9 cellular contexts compared by ENCODE assay signal in genomic region chr6:11975353-11975977, GRCh38. TPM values are rescaled to one million over a fixed set of nuclear protein-coding genes. Genes with fewer than 3 reads are reported as not detected.
A peak's percentile ranks its signal among the peaks of the same experiment; 100 is the strongest.
DNase-seq lines count a peak whose midpoint lies in the region; ATAC-seq, FAIRE-seq and TF ChIP-seq lines count a peak whose summit lies in the region.
"Had no signal": no experiment of that assay in that cellular context is flagged by ENCODE, and none has a peak within 500 bp of the region (broad histone marks: within the 10 kb centered on the region; RNA-seq: fewer than 3 reads in every experiment).

No MANE protein-coding gene starts in this region.

- H3K4me3 Mint-ChIP-seq in activated naive CD8-positive, alpha-beta T cell treated with anti-CD3 and anti-CD28 coated beads, Interleukin-2, amount 10 ng/mL, durations not matched to agents 7 days and 5 days, result peak overlapping the region; percentile 63
- H3K4me3 Mint-ChIP-seq: neural crest cell had no signal

- TF ChIP-seq CTCF in GM06990 (IDR thresholded peaks at IDR 0.05; ENCODE audit: insufficient read depth, low read length, poor library complexity, severe bottlenecking), result no peak
- TF ChIP-seq CTCF in dorsolateral prefrontal cortex (IDR thresholded peaks at IDR 0.05 in 54 of 56, conservative IDR thresholded peaks at IDR 0.05 in 2 of 56; ENCODE audit: low read depth in 1 of 56, partially characterized antibody in 56 of 56), result no peak

- peak; percentile 78 for ATAC-seq in GM19468 (IDR thresholded peaks at IDR 0.05; ENCODE audit: extremely low read depth, unreplicated experiment)
- ATAC-seq in HG03558 (IDR thresholded peaks at IDR 0.05; ENCODE audit: extremely low read depth, unreplicated experiment), result peak; percentile 66
- peak; percentile 89 for ATAC-seq in activated naive CD8-positive, alpha-beta T cell treated with anti-CD3 and anti-CD28 coated beads, Interleukin-2, amount 10 ng/mL, durations not matched to agents 7 days and 5 days (ENCODE audit: low read depth)

- H3K27me3 ChIP-seq in GM06990 (replicated peaks; ENCODE audit: control insufficient read depth, insufficient read depth, low read length) (no peaks in the 10 kb centered on the region), dorsolateral prefrontal cortex (no peaks in the 10 kb centered on the region)

- DNase-seq in GM06990 (ENCODE audit: extremely low read depth, insufficient read length) (peak; percentile 66), RCC 7860 (ENCODE audit: low spot score) (no peak), dorsolateral prefrontal cortex (no peak), NCI-H2029 treated with DMSO at 0.1 percent for 48 hours (lab: John Stamatoyannopoulos, UW) (no peak)
- DNase-seq in activated naive CD8-positive, alpha-beta T cell treated with anti-CD3 and anti-CD28 coated beads, Interleukin-2, amount 10 ng/mL, durations not matched to agents 7 days and 5 days, result peak; percentile 33
- DNase-seq in stimulated activated CD8-positive, alpha-beta memory T cell treated with anti-CD3 and anti-CD28 coated beads, Interleukin-7, amount 100 ng/mL, for 48 hours (ENCODE audit: extremely low read depth in 1 of 2, low read depth in 1 of 2), result peak; percentile 10 to 25

- H3K4me3 ChIP-seq in GM06990 (replicated peaks; ENCODE audit: low read depth, low read length) (no peak overlapping the region), dorsolateral prefrontal cortex (no peak overlapping the region)

- no peaks in the 10 kb centered on the region for H3K36me3 Mint-ChIP-seq in activated naive CD8-positive, alpha-beta T cell treated with anti-CD3 and anti-CD28 coated beads, Interleukin-2, amount 10 ng/mL, durations not matched to agents 7 days and 5 days

- no peaks in the 10 kb centered on the region for H3K36me3 ChIP-seq in GM06990 (ENCODE audit: control insufficient read depth, insufficient read depth, low read length)

- H3K27ac ChIP-seq in dorsolateral prefrontal cortex, result no peak overlapping the region

- POLR2A ChIA-PET in activated naive CD8-positive, alpha-beta T cell treated with anti-CD3 and anti-CD28 coated beads, Interleukin-2, amount 10 ng/mL, durations not matched to agents 7 days and 5 days (lab: Charles Lee), result interaction anchor here (1.0 kb wide), 1 partner anchor 34 kb away, joined by 5 read pairs; no protein-coding TSS in a partner anchor

- H3K27me3 Mint-ChIP-seq in activated naive CD8-positive, alpha-beta T cell treated with anti-CD3 and anti-CD28 coated beads, Interleukin-2, amount 10 ng/mL, durations not matched to agents 7 days and 5 days, result peaks cover 2% of the 10 kb centered on the region

- peak overlapping the region; percentile 64 for H3K27ac Mint-ChIP-seq in activated naive CD8-positive, alpha-beta T cell treated with anti-CD3 and anti-CD28 coated beads, Interleukin-2, amount 10 ng/mL, durations not matched to agents 7 days and 5 days

- H3K4me1 Mint-ChIP-seq in activated naive CD8-positive, alpha-beta T cell treated with anti-CD3 and anti-CD28 coated beads, Interleukin-2, amount 10 ng/mL, durations not matched to agents 7 days and 5 days, result peaks cover 27% of the 10 kb centered on the region
- H3K4me1 Mint-ChIP-seq: neural crest cell had no signal

- FAIRE-seq in RCC 7860 (lab: Jason Lieb, UNC), result no peak

- intact Hi-C loops in dorsolateral prefrontal cortex (cut with DNase I), result no loop called here

- peaks cover 3% of the 10 kb centered on the region for H3K9me3 Mint-ChIP-seq in activated naive CD8-positive, alpha-beta T cell treated with anti-CD3 and anti-CD28 coated beads, Interleukin-2, amount 10 ng/mL, durations not matched to agents 7 days and 5 days

RNA-seq across cellular contexts. Expression of gene HIVEP1, which starts 36.6 kb away (rescaled TPM):
- total RNA-seq in activated naive CD8-positive, alpha-beta T cell treated with anti-CD3 and anti-CD28 coated beads, Interleukin-2, amount 10 ng/mL, durations not matched to agents 7 days and 5 days, result 10 to 100 TPM; 29.1 to 30.1 TPM
- 10 to 100 TPM; 24.9 to 56.3 (median 41.0) TPM for total RNA-seq in dorsolateral prefrontal cortex

Comparison
In these comparisons a context has a peak if more than half of its experiments do, and no peak if none do; other contexts are left out.
1. DNase-seq: peak in GM06990 (single experiment), activated naive CD8-positive, alpha-beta T cell treated with anti-CD3 and anti-CD28 coated beads, Interleukin-2, amount 10 ng/mL, durations not matched to agents 7 days and 5 days (single experiment) and stimulated activated CD8-positive, alpha-beta memory T cell treated with anti-CD3 and anti-CD28 coated beads, Interleukin-7, amount 100 ng/mL, for 48 hours (2 of 2); none in RCC 7860 (single experiment), dorsolateral prefrontal cortex (0 of 10) and NCI-H2029 treated with DMSO at 0.1 percent for 48 hours (single experiment).
2. Peak in every context shown above with its lines, with median percentiles within 50 percentile points of each other: ATAC-seq.